ENCODE assay signal across 1 cellular context in the genomic region with DNA sequence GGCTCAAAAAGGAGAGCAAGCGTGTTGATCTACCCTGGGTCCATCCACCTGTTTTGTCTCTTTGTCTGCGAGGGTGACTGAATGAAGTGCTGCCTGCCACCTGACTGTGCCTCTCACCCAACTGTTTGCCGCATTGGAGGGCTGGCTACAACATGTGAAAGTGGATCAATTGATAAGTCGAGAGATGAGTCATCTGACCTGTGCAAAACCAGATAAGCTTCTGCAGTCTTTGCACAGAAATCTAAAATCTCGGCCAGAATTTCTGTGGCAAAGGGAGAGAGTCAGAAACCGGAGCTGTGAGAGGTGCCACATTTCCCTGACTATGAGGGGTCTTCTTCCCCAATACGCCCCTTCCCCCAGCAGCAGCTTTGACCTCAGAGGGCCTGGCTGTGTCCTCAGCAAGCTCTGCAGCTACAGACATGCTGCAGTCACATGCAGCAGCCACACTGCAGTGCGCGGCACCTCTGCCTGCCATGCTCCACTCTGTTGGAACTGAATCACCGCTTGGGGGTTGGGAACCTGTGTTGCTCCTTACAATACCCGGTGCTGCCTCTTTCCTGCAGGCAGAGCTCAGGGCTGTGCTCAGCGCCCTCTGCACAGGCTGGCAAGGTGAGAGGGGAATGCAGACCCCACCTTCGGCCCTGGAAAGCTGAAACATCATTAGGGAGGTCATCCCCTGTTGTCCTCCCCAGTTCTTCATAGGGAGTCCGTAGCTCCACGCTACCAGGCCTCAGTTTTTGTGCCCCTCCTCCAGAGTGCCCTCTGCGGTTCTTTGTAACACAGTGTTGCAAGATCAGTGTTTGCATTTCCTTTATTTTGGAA.
TF ChIP-seq lines count a peak whose summit lies in the region.

No MANE protein-coding gene starts in this region.

TF ChIP-seq in K562, 482 proteins besides CTCF, POLR2A, EP300 and RAD21 (continues in another document):
- no peak for TF ChIP-seq ETS2 (tag; IDR thresholded peaks at IDR 0.05; ENCODE audit: borderline replicate concordance, poor library complexity, severe bottlenecking)
- TF ChIP-seq ZNF224 (CRISPR knock-in tag; IDR thresholded peaks at IDR 0.05), result no peak
- no peak for TF ChIP-seq ZKSCAN8 (CRISPR knock-in tag; IDR thresholded peaks at IDR 0.05)
- TF ChIP-seq HMGN3 (IDR thresholded peaks at IDR 0.05; ENCODE audit: borderline replicate concordance, extremely low read depth, insufficient read length, low read depth, low read length), result peak; percentile 37
- TF ChIP-seq SREBF2 (CRISPR knock-in tag; IDR thresholded peaks at IDR 0.05), result no peak
- TF ChIP-seq ZNF347 (CRISPR knock-in tag; IDR thresholded peaks at IDR 0.05; ENCODE audit: low read depth), result no peak
- TF ChIP-seq, protein P1, sequence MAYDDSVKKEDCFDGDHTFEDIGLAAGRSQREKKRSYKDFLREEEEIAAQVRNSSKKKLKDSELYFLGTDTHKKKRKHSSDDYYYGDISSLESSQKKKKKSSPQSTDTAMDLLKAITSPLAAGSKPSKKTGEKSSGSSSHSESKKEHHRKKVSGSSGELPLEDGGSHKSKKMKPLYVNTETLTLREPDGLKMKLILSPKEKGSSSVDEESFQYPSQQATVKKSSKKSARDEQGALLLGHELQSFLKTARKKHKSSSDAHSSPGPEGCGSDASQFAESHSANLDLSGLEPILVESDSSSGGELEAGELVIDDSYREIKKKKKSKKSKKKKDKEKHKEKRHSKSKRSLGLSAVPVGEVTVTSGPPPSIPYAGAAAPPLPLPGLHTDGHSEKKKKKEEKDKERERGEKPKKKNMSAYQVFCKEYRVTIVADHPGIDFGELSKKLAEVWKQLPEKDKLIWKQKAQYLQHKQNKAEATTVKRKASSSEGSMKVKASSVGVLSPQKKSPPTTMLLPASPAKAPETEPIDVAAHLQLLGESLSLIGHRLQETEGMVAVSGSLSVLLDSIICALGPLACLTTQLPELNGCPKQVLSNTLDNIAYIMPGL (CRISPR knock-in tag; IDR thresholded peaks at IDR 0.05), result no peak
- TF ChIP-seq CAMTA2 (CRISPR knock-in tag; conservative IDR thresholded peaks at IDR 0.05), result no peak
- TF ChIP-seq, protein P2, sequence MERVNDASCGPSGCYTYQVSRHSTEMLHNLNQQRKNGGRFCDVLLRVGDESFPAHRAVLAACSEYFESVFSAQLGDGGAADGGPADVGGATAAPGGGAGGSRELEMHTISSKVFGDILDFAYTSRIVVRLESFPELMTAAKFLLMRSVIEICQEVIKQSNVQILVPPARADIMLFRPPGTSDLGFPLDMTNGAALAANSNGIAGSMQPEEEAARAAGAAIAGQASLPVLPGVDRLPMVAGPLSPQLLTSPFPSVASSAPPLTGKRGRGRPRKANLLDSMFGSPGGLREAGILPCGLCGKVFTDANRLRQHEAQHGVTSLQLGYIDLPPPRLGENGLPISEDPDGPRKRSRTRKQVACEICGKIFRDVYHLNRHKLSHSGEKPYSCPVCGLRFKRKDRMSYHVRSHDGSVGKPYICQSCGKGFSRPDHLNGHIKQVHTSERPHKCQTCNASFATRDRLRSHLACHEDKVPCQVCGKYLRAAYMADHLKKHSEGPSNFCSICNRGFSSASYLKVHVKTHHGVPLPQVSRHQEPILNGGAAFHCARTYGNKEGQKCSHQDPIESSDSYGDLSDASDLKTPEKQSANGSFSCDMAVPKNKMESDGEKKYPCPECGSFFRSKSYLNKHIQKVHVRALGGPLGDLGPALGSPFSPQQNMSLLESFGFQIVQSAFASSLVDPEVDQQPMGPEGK (CRISPR knock-in tag; IDR thresholded peaks at IDR 0.05; ENCODE audit: borderline replicate concordance), result no peak
- TF ChIP-seq, protein P3, sequence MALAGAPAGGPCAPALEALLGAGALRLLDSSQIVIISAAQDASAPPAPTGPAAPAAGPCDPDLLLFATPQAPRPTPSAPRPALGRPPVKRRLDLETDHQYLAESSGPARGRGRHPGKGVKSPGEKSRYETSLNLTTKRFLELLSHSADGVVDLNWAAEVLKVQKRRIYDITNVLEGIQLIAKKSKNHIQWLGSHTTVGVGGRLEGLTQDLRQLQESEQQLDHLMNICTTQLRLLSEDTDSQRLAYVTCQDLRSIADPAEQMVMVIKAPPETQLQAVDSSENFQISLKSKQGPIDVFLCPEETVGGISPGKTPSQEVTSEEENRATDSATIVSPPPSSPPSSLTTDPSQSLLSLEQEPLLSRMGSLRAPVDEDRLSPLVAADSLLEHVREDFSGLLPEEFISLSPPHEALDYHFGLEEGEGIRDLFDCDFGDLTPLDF (CRISPR knock-in tag; IDR thresholded peaks at IDR 0.05), result no peak
- TF ChIP-seq MAFG (tag; conservative IDR thresholded peaks at IDR 0.05), result 0 out of 2 replicates have a peak, but pooled peaks have one; percentile 19
- TF ChIP-seq ZNF174 (CRISPR knock-in tag; IDR thresholded peaks at IDR 0.05), result no peak
- no peak for TF ChIP-seq POLR3G (IDR thresholded peaks at IDR 0.05; ENCODE audit: extremely low read depth, insufficient read length, insufficient replicate concordance)
- TF ChIP-seq TEAD4 (IDR thresholded peaks at IDR 0.05; ENCODE audit: low read length), result peak; percentile 86
- no peak for TF ChIP-seq TEAD4 (CRISPR knock-in tag; IDR thresholded peaks at IDR 0.05; ENCODE audit: borderline replicate concordance)
- no peak for TF ChIP-seq STAT5B (CRISPR knock-in tag; IDR thresholded peaks at IDR 0.05)
- TF ChIP-seq NFIX (CRISPR knock-in tag; IDR thresholded peaks at IDR 0.05; ENCODE audit: low read depth), result no peak
- TF ChIP-seq, protein P4, sequence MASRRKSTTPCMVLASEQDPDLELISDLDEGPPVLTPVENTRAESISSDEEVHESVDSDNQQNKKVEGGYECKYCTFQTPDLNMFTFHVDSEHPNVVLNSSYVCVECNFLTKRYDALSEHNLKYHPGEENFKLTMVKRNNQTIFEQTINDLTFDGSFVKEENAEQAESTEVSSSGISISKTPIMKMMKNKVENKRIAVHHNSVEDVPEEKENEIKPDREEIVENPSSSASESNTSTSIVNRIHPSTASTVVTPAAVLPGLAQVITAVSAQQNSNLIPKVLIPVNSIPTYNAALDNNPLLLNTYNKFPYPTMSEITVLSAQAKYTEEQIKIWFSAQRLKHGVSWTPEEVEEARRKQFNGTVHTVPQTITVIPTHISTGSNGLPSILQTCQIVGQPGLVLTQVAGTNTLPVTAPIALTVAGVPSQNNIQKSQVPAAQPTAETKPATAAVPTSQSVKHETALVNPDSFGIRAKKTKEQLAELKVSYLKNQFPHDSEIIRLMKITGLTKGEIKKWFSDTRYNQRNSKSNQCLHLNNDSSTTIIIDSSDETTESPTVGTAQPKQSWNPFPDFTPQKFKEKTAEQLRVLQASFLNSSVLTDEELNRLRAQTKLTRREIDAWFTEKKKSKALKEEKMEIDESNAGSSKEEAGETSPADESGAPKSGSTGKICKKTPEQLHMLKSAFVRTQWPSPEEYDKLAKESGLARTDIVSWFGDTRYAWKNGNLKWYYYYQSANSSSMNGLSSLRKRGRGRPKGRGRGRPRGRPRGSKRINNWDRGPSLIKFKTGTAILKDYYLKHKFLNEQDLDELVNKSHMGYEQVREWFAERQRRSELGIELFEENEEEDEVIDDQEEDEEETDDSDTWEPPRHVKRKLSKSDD (conservative IDR thresholded peaks at IDR 0.05; ENCODE audit: low read length), result no peak
- TF ChIP-seq NFYB (IDR thresholded peaks at IDR 0.05; ENCODE audit: extremely low read depth, insufficient read length), result no peak
- no peak for TF ChIP-seq ZNF561 (CRISPR knock-in tag; conservative IDR thresholded peaks at IDR 0.05)
- TF ChIP-seq GATAD2B (IDR thresholded peaks at IDR 0.05; ENCODE audit: borderline replicate concordance), result no peak
- no peak for TF ChIP-seq SMAD3 (CRISPR knock-in tag; conservative IDR thresholded peaks at IDR 0.05)
- TF ChIP-seq, protein P5, sequence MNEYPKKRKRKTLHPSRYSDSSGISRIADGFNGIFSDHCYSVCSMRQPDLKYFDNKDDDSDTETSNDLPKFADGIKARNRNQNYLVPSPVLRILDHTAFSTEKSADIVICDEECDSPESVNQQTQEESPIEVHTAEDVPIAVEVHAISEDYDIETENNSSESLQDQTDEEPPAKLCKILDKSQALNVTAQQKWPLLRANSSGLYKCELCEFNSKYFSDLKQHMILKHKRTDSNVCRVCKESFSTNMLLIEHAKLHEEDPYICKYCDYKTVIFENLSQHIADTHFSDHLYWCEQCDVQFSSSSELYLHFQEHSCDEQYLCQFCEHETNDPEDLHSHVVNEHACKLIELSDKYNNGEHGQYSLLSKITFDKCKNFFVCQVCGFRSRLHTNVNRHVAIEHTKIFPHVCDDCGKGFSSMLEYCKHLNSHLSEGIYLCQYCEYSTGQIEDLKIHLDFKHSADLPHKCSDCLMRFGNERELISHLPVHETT (CRISPR knock-in tag; conservative IDR thresholded peaks at IDR 0.05 in 1 of 2, IDR thresholded peaks at IDR 0.05 in 1 of 2), result no peak
- TF ChIP-seq SMARCC2 (IDR thresholded peaks at IDR 0.05; ENCODE audit: low read depth), result peak; percentile 73; the same call in 1 of the 2 replicates
- no peak for TF ChIP-seq MED1 (CRISPR knock-in tag; IDR thresholded peaks at IDR 0.05; ENCODE audit: borderline replicate concordance)
- TF ChIP-seq KHSRP (IDR thresholded peaks at IDR 0.05), result no peak
- TF ChIP-seq ZFPM2 (CRISPR knock-in tag; IDR thresholded peaks at IDR 0.05), result no peak
- TF ChIP-seq, protein P6, sequence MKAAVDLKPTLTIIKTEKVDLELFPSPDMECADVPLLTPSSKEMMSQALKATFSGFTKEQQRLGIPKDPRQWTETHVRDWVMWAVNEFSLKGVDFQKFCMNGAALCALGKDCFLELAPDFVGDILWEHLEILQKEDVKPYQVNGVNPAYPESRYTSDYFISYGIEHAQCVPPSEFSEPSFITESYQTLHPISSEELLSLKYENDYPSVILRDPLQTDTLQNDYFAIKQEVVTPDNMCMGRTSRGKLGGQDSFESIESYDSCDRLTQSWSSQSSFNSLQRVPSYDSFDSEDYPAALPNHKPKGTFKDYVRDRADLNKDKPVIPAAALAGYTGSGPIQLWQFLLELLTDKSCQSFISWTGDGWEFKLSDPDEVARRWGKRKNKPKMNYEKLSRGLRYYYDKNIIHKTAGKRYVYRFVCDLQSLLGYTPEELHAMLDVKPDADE (conservative IDR thresholded peaks at IDR 0.05; ENCODE audit: control insufficient read depth, low read depth, low read length), result no peak
- no peak for TF ChIP-seq CEBPB (tag; IDR thresholded peaks at IDR 0.05)
- no peak for TF ChIP-seq CEBPG (CRISPR knock-in tag; IDR thresholded peaks at IDR 0.05)
- TF ChIP-seq CEBPG (tag; conservative IDR thresholded peaks at IDR 0.05 in 1 of 2, IDR thresholded peaks at IDR 0.05 in 1 of 2), result no peak
- TF ChIP-seq TARDBP (IDR thresholded peaks at IDR 0.05), result no peak
- TF ChIP-seq, protein P7, sequence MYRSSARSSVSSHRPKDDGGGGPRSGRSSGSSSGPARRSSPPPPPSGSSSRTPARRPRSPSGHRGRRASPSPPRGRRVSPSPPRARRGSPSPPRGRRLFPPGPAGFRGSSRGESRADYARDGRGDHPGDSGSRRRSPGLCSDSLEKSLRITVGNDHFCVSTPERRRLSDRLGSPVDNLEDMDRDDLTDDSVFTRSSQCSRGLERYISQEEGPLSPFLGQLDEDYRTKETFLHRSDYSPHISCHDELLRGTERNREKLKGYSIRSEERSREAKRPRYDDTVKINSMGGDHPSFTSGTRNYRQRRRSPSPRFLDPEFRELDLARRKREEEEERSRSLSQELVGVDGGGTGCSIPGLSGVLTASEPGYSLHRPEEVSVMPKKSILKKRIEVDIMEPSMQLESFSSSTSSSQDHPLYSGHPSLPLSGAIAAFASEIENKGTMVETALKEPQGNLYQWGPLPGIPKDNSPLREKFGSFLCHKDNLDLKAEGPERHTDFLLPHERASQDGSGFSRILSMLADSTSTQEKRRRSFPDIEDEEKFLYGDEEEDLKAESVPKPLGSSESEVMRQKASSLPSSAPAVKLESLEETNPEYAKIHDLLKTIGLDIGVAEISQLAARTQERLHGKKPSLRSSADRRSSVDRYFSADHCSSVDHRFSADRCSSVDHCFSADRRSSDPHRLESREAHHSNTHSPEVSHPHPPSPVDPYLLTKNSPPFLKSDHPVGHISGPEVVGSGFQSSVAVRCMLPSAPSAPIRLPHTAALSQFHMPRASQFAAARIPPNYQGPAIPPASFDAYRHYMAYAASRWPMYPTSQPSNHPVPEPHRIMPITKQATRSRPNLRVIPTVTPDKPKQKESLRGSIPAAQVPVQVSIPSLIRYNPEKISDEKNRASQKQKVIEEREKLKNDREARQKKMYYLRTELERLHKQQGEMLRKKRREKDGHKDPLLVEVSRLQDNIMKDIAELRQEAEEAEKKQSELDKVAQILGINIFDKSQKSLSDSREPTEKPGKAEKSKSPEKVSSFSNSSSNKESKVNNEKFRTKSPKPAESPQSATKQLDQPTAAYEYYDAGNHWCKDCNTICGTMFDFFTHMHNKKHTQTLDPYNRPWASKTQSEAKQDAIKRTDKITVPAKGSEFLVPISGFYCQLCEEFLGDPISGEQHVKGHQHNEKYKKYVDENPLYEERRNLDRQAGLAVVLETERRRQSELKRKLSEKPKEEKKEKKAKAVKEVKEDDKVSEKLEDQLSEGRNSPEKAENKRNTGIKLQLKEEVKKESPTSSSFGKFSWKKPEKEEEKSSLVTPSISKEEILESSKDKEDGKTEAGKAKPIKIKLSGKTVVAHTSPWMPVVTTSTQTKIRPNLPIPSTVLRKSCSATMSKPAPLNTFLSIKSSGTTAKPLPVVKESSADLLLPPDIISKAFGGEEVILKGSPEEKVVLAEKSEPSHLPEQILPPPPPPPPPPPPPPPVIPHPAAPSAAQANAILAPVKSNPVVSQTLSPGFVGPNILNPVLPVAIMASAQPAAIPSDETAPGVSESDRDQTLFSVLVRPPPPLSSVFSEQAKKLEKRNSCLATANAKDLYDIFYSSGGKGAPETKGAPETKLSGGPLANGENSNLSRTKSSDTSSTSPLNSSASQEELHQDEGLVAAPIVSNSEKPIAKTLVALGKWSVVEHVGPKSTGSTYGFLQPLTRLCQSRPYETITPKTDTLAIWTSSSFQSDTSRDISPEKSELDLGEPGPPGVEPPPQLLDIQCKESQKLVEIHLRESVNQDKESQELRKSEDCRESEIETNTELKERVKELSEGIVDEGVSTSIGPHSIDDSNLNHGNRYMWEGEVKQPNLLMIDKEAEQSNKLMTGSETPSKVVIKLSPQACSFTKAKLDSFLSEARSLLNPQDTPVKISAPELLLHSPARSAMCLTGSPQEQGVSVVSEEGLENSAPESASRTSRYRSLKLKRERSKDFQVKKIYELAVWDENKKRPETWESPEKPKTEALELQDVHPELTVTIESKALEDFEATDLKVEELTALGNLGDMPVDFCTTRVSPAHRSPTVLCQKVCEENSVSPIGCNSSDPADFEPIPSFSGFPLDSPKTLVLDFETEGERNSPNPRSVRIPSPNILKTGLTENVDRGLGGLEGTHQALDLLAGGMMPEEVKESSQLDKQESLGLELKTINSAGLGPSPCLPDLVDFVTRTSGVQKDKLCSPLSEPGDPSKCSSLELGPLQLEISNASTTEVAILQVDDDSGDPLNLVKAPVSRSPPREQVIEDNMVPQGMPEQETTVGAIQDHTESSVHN (IDR thresholded peaks at IDR 0.05; ENCODE audit: borderline replicate concordance in 1 of 2, low read depth in 1 of 2), result no peak
- TF ChIP-seq SRSF7 (optimal IDR thresholded peaks at IDR 0.05; ENCODE audit: low read depth, low read length), result no peak
